Comparison of ENCODE assay signal across 8 cellular contexts in genomic region chr2:112483821-112484220, GRCh38. TPM values are rescaled to one million over a fixed set of nuclear protein-coding genes. Genes with fewer than 3 reads are reported as not detected.
DNase-seq lines count a peak whose midpoint lies in the region; ATAC-seq and TF ChIP-seq lines count a peak whose summit lies in the region.

No MANE protein-coding gene starts in this region.

- intact Hi-C loops in activated T-helper 2 cell treated with anti-CD3 and anti-CD28 coated beads, Interferon-gamma antibody, Interleukin-2, Interleukin-4, amounts not matched to agents 10 μg/mL and 5 μg/mL and 100 μg/mL, durations not matched to agents 14 hours and 24 hours and 36 hours (cut with micrococcal nuclease): loop anchor here (5.0 to 10.0 kb wide), 3 partner anchors 207 to 297 kb away; partner anchors contain the start of genes NT5DC4 and ZC3H6
- intact Hi-C loops in left colon (cut with DNase I, micrococcal nuclease): no loop called here

- H3K27me3 Mint-ChIP-seq in activated T-helper 2 cell treated with anti-CD3 and anti-CD28 coated beads, Interferon-gamma antibody, Interleukin-2, Interleukin-4, amounts not matched to agents 10 μg/mL and 5 μg/mL and 100 μg/mL, durations not matched to agents 14 hours and 24 hours and 36 hours (ENCODE audit: low read depth): no peaks in the 10 kb centered on the region

- H3K4me1 Mint-ChIP-seq in activated T-helper 2 cell treated with anti-CD3 and anti-CD28 coated beads, Interferon-gamma antibody, Interleukin-2, Interleukin-4, amounts not matched to agents 10 μg/mL and 5 μg/mL and 100 μg/mL, durations not matched to agents 14 hours and 24 hours and 36 hours (ENCODE audit: low read depth): peaks cover 33% of the 10 kb centered on the region

- H3K27ac ChIP-seq in BLaER1: no peak overlapping the region

- ATAC-seq in left colon: peak; percentile 27
- ATAC-seq in HG02642 (IDR thresholded peaks at IDR 0.05; ENCODE audit: poor library complexity, unreplicated experiment): no peak
- ATAC-seq in HG02981 (IDR thresholded peaks at IDR 0.05; ENCODE audit: unreplicated experiment): no peak

- peaks cover 24% of the 10 kb centered on the region for H3K4me1 ChIP-seq in BLaER1

- no peak for TF ChIP-seq CTCF in GM13976 (IDR thresholded peaks at IDR 0.05; ENCODE audit: borderline replicate concordance, control extremely low read depth, extremely low read depth, insufficient read depth, missing control alignments)

- in situ Hi-C loops in GM13976 (cut with MboI; ENCODE audit: low sequenced_read_pairs, unreplicated experiment): no loop called here

- peak overlapping the region; percentile 92; the same call in 1 of the 2 replicates for H3K9ac ChIP-seq in BLaER1

- H4K20me1 ChIP-seq in BLaER1: peaks cover 27% of the 10 kb centered on the region; the same call in 1 of the 2 replicates

- DNase-seq in HT-29 (ENCODE audit: low spot score) (peak; percentile 18), left colon (peak in 1 of 2 donors; percentile 33), T1000 (lab: John Stamatoyannopoulos, UW) (no peak), GM13976 (ENCODE audit: low spot score) (no peak)
- DNase-seq in activated T-helper 2 cell treated with anti-CD3 and anti-CD28 coated beads, Interferon-gamma antibody, Interleukin-2, Interleukin-4, amounts not matched to agents 10 μg/mL and 5 μg/mL and 100 μg/mL, durations not matched to agents 14 hours and 24 hours and 36 hours (ENCODE audit: low spot score): no peak

- peaks cover 38% of the 10 kb centered on the region for H3K36me3 Mint-ChIP-seq in activated T-helper 2 cell treated with anti-CD3 and anti-CD28 coated beads, Interferon-gamma antibody, Interleukin-2, Interleukin-4, amounts not matched to agents 10 μg/mL and 5 μg/mL and 100 μg/mL, durations not matched to agents 14 hours and 24 hours and 36 hours (ENCODE audit: low read depth)

- peak overlapping the region; percentile 95 for H3K4me2 ChIP-seq in BLaER1

- peak overlapping the region; percentile 97 for H3K4me3 ChIP-seq in BLaER1

- H3K4me3 Mint-ChIP-seq in activated T-helper 2 cell treated with anti-CD3 and anti-CD28 coated beads, Interferon-gamma antibody, Interleukin-2, Interleukin-4, amounts not matched to agents 10 μg/mL and 5 μg/mL and 100 μg/mL, durations not matched to agents 14 hours and 24 hours and 36 hours (ENCODE audit: low read depth): peak overlapping the region; percentile 93

- H3K9me3 ChIP-seq in BLaER1: peaks cover 5% of the 10 kb centered on the region; the same call in 1 of the 2 replicates

- no peaks in the 10 kb centered on the region for H3K9me3 Mint-ChIP-seq in activated T-helper 2 cell treated with anti-CD3 and anti-CD28 coated beads, Interferon-gamma antibody, Interleukin-2, Interleukin-4, amounts not matched to agents 10 μg/mL and 5 μg/mL and 100 μg/mL, durations not matched to agents 14 hours and 24 hours and 36 hours

- H3K27me3 ChIP-seq in BLaER1: no peaks in the 10 kb centered on the region

- H3K36me3 ChIP-seq in BLaER1: peaks cover 36% of the 10 kb centered on the region

- no peak overlapping the region for H3K27ac Mint-ChIP-seq in activated T-helper 2 cell treated with anti-CD3 and anti-CD28 coated beads, Interferon-gamma antibody, Interleukin-2, Interleukin-4, amounts not matched to agents 10 μg/mL and 5 μg/mL and 100 μg/mL, durations not matched to agents 14 hours and 24 hours and 36 hours

RNA-seq across cellular contexts. Expression of gene TTL, which starts 1.9 kb away (rescaled TPM):
- 9.4 and 10.4 TPM in 2 replicates for total RNA-seq in HT-29 (2014; rRNA removed; shearing (Covaris generic))
- 48.2 and 50.1 TPM in 2 replicates for total RNA-seq in activated T-helper 2 cell treated with anti-CD3 and anti-CD28 coated beads, Interferon-gamma antibody, Interleukin-2, Interleukin-4, amounts not matched to agents 10 μg/mL and 5 μg/mL and 100 μg/mL, durations not matched to agents 14 hours and 24 hours and 36 hours
- total RNA-seq in left colon: 10 to 100 TPM; 19.9 to 20.5 TPM

RNA-seq across cellular contexts. Expression of gene RGPD8, which starts 50.4 kb away (rescaled TPM):
- 2.5 and 3.3 TPM in 2 replicates for total RNA-seq in HT-29 (2014; rRNA removed; shearing (Covaris generic))
- 15.5 and 16.1 TPM in 2 replicates for total RNA-seq in activated T-helper 2 cell treated with anti-CD3 and anti-CD28 coated beads, Interferon-gamma antibody, Interleukin-2, Interleukin-4, amounts not matched to agents 10 μg/mL and 5 μg/mL and 100 μg/mL, durations not matched to agents 14 hours and 24 hours and 36 hours
- 10 to 100 TPM; 10.7 to 11.4 TPM for total RNA-seq in left colon

RNA-seq across cellular contexts. Expression of gene POLR1B, which starts 58.4 kb away (rescaled TPM):
- 33.0 and 33.5 TPM in 2 replicates for total RNA-seq in HT-29 (2014; rRNA removed; shearing (Covaris generic))
- total RNA-seq in activated T-helper 2 cell treated with anti-CD3 and anti-CD28 coated beads, Interferon-gamma antibody, Interleukin-2, Interleukin-4, amounts not matched to agents 10 μg/mL and 5 μg/mL and 100 μg/mL, durations not matched to agents 14 hours and 24 hours and 36 hours: 58.0 and 68.2 TPM in 2 replicates
- total RNA-seq in left colon: 10 to 100 TPM; 14.2 to 17.3 TPM
